In genomic region chr6:11231108-11231463, GRCh38 we compare ENCODE assay signal across 9 cellular contexts. TPM values are rescaled to one million over a fixed set of nuclear protein-coding genes. Genes with fewer than 3 reads are reported as not detected.
DNase-seq lines count a peak whose midpoint lies in the region; TF ChIP-seq lines count a peak whose summit lies in the region.
"Had no signal": no experiment of that assay in that cellular context is flagged by ENCODE, and none has a peak within 500 bp of the region (broad histone marks: within the 10 kb centered on the region; RNA-seq: fewer than 3 reads in every experiment).

No MANE protein-coding gene starts in this region.

- TF ChIP-seq CTCF in AG09309 (IDR thresholded peaks at IDR 0.05; ENCODE audit: control insufficient read depth, insufficient read depth, low read depth, low read length, missing control alignments) (no peak), OCI-LY3 (IDR thresholded peaks at IDR 0.05; ENCODE audit: low read depth, low read length) (no peak), neural progenitor cell (IDR thresholded peaks at IDR 0.05) (no peak)

- H3K9ac ChIP-seq in OCI-LY3 (ENCODE audit: low read length) (peak overlapping the region; percentile 76), neural progenitor cell (no peak overlapping the region)

- H3K4me2 ChIP-seq in OCI-LY3 (ENCODE audit: low read length) = peak overlapping the region; percentile 88
- H3K4me2 ChIP-seq in neural progenitor cell = peak overlapping the region; percentile 90

- H3K4me1 ChIP-seq in OCI-LY3 (ENCODE audit: low read length) (peaks cover 37% of the 10 kb centered on the region), ectodermal cell (ENCODE audit: control insufficient read depth, insufficient read depth, low read length) (peaks cover 44% of the 10 kb centered on the region), neural progenitor cell (peaks cover 48% of the 10 kb centered on the region)

- H3K27me3 ChIP-seq in OCI-LY3 (ENCODE audit: low read depth, low read length) (no peaks in the 10 kb centered on the region), ectodermal cell (ENCODE audit: control insufficient read depth, insufficient read depth, low read length, poor library complexity, severe bottlenecking) (no peaks in the 10 kb centered on the region), neural progenitor cell (no peaks in the 10 kb centered on the region)

- H3F3A ChIP-seq in neural progenitor cell (ENCODE audit: low read depth) = peaks cover 38% of the 10 kb centered on the region

- H3K36me3 ChIP-seq in OCI-LY3 (replicated peaks; ENCODE audit: low read depth, low read length) (peaks cover 23% of the 10 kb centered on the region), ectodermal cell (ENCODE audit: control insufficient read depth, insufficient read depth, low read length) (no peaks in the 10 kb centered on the region), neural progenitor cell (no peaks in the 10 kb centered on the region)

- H3K9me3 Mint-ChIP-seq in neural progenitor cell = no peaks in the 10 kb centered on the region

- H3K4me3 ChIP-seq in AG09309 (ENCODE audit: control insufficient read depth, low read depth, low read length) (peak overlapping the region; percentile 71), OCI-LY3 (ENCODE audit: low read length) (peak overlapping the region; percentile 91), ectodermal cell (ENCODE audit: insufficient read depth, low read depth, low read length) (peak overlapping the region; percentile 69), neural progenitor cell (peak overlapping the region; percentile 67)

- H3K9me3 ChIP-seq in OCI-LY3 (ENCODE audit: insufficient read depth, low read length) = no peaks in the 10 kb centered on the region
- no peaks in the 10 kb centered on the region for H3K9me3 ChIP-seq in ectodermal cell (ENCODE audit: control insufficient read depth, low read length)
- no peaks in the 10 kb centered on the region for H3K9me3 ChIP-seq in neural progenitor cell (ENCODE audit: low read depth)

- H3K27ac Mint-ChIP-seq in neural progenitor cell = no peak overlapping the region

- H3K27me3 Mint-ChIP-seq in neural progenitor cell (ENCODE audit: insufficient read depth, low read depth) = peaks cover 12% of the 10 kb centered on the region

- DNase-seq in AG09309 (ENCODE audit: low read depth) = no peak
- no peak for DNase-seq in neural progenitor cell (ENCODE audit: low spot score)
- no peak for DNase-seq in NCI-H526 treated with DMSO at 0.1 percent for 48 hours (lab: John Stamatoyannopoulos, UW)
- no peak for DNase-seq in activated effector memory CD4-positive, alpha-beta T cell treated with Interleukin-2 at 50 U/mL for 16 hours
- DNase-seq in C1 segment of cervical spinal cord (lab: John Stamatoyannopoulos, UW) = no peak
- no peak for DNase-seq in SIG-M5 (lab: John Stamatoyannopoulos, UW)
- DNase-seq: T-helper 9 cell had no signal

- peaks cover 48% of the 10 kb centered on the region for H4K20me1 ChIP-seq in OCI-LY3 (ENCODE audit: insufficient read depth, low read length)
- H4K20me1 ChIP-seq in neural progenitor cell (ENCODE audit: low read depth) = no peaks in the 10 kb centered on the region

- peaks cover 7% of the 10 kb centered on the region for H3K36me3 Mint-ChIP-seq in neural progenitor cell

- no peak overlapping the region for H3K27ac ChIP-seq in OCI-LY3 (ENCODE audit: low read length)
- no peak overlapping the region for H3K27ac ChIP-seq in ectodermal cell (ENCODE audit: insufficient read depth, low read depth, low read length, poor library complexity, severe bottlenecking)
- no peak overlapping the region for H3K27ac ChIP-seq in neural progenitor cell

- H3K79me2 ChIP-seq in OCI-LY3 (ENCODE audit: low read length) (peaks cover 62% of the 10 kb centered on the region), neural progenitor cell (ENCODE audit: low read depth) (peaks cover 44% of the 10 kb centered on the region)

- 80 to 100% methylated on average over 1 of the region's 1 CpG for WGBS in ectodermal cell, 2 experiments

- H3K4me1 Mint-ChIP-seq in neural progenitor cell = peaks cover 68% of the 10 kb centered on the region

- peak overlapping the region; percentile 93 for H3K4me3 Mint-ChIP-seq in neural progenitor cell

- no peak overlapping the region for H2AFZ ChIP-seq in OCI-LY3 (ENCODE audit: low read depth, low read length)
- no peak overlapping the region for H2AFZ ChIP-seq in neural progenitor cell (replicated peaks)

RNA-seq across cellular contexts. Expression of gene NEDD9, which starts 1.4 kb away (rescaled TPM):
- 14.2 TPM for polyA plus RNA-seq in ectodermal cell (2013, experiment 1 of 4)
- 13.2 TPM for polyA plus RNA-seq in ectodermal cell (2013, experiment 2 of 4)
- 10.4 TPM for polyA plus RNA-seq in ectodermal cell (2013, experiment 3 of 4)
- 12.6 TPM for polyA plus RNA-seq in ectodermal cell (2013, experiment 4 of 4)
- total RNA-seq in neural progenitor cell (ENCODE audit: low replicate concordance) = 4.9 and 8.2 TPM in 2 replicates
